ENCODE assay signal across 18 cellular contexts in the genomic region with DNA sequence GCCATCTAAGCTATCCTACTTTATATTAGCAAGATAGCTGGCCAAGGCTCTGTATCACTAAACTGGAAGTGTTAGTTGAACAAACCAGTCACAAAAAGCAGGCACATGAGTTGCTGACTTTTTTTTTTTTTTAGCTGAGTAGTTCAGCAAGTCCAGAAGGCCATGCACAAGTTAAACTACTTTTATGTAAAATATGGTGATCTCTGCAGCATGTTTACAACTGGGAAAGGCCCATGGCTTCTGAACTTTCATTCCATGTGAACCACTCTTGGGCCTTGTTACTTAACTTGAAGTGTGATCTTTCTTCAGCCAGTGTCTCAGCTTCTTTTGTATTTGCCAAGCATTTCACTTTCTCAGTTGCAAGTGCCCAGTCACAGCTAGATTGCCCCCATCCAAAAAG.
"Had no signal": no experiment of that assay in that cellular context is flagged by ENCODE, and none has a peak within 500 bp of the region (broad histone marks: within the 10 kb centered on the region; RNA-seq: fewer than 3 reads in every experiment).

No MANE protein-coding gene starts in this region.

- DNase-seq: activated CD4-positive, alpha-beta T cell treated with anti-CD3 and anti-CD28 coated beads, Interleukin-2, amount 10 ng/mL, durations not matched to agents 7 days and 5 days; activated CD8-positive, alpha-beta memory T cell treated with anti-CD3 and anti-CD28 coated beads, Interleukin-2, amount 50 U/mL, for 4 hours; activated effector memory CD4-positive, alpha-beta T cell treated with anti-CD3 and anti-CD28 coated beads, Interleukin-2, amount 50 U/mL, for 16 hours; activated naive CD4-positive, alpha-beta T cell treated with anti-CD3 and anti-CD28 coated beads, Interleukin-2, amount 50 U/mL, for 16 hours; activated T-cell treated with anti-CD3 and anti-CD28 coated beads, Interleukin-2, amount 50 U/mL, for 48 hours; effector memory CD8-positive, alpha-beta T cell; foreskin keratinocyte; glutamatergic neuron; mammary epithelial cell; posterior cingulate gyrus; SJCRH30; stimulated activated naive CD8-positive, alpha-beta T cell treated with anti-CD3 and anti-CD28 coated beads, Interleukin-15, amount 100 ng/mL, for 72 hours had no signal

- H3K27me3 ChIP-seq: cardiac muscle cell, foreskin keratinocyte, SJCRH30, upper lobe of left lung had no signal

- H3K9me3 Mint-ChIP-seq: effector memory CD8-positive, alpha-beta T cell; natural killer cell treated with Interleukin-12 subunit alpha and Interleukin-12 subunit beta and Interleukin-15 and Interleukin-18, amount 100 ng/mL, for 72 hours had no signal

- H3K27ac Mint-ChIP-seq: activated CD4-positive, alpha-beta T cell treated with anti-CD3 and anti-CD28 coated beads, Interleukin-2, amount 10 ng/mL, durations not matched to agents 7 days and 5 days; effector memory CD8-positive, alpha-beta T cell; natural killer cell treated with Interleukin-12 subunit alpha and Interleukin-12 subunit beta and Interleukin-15 and Interleukin-18, amount 100 ng/mL, for 72 hours; stimulated activated naive CD8-positive, alpha-beta T cell treated with anti-CD3 and anti-CD28 coated beads, Interleukin-15, amount 100 ng/mL, for 72 hours; T-helper 1 cell treated with Interleukin-12 subunit alpha and Interleukin-12 subunit beta and Interleukin-4 antibody, amounts not matched to agents 30 μg/mL and 1 μg/mL, for 36 hours had no signal

- H3K4me1 ChIP-seq: foreskin keratinocyte had no signal

- H3K27ac ChIP-seq: cardiac muscle cell, foreskin keratinocyte, SJCRH30, upper lobe of left lung had no signal

- H3K36me3 ChIP-seq: cardiac muscle cell, SJCRH30, upper lobe of left lung had no signal

- H3K36me3 Mint-ChIP-seq: natural killer cell treated with Interleukin-12 subunit alpha and Interleukin-12 subunit beta and Interleukin-15 and Interleukin-18, amount 100 ng/mL, for 72 hours had no signal

- H3K4me3 ChIP-seq: cardiac muscle cell, SJCRH30, upper lobe of left lung had no signal

- ATAC-seq: activated CD4-positive, CD25-positive, alpha-beta regulatory T cell treated with anti-CD3 and anti-CD28 coated beads, Interleukin-2, amount 50 U/mL, for 24 hours; effector memory CD8-positive, alpha-beta T cell; foreskin keratinocyte; left lobe of liver; natural killer cell treated with Interleukin-12 subunit alpha and Interleukin-12 subunit beta and Interleukin-15 and Interleukin-18, amount 100 ng/mL, for 72 hours; stimulated activated naive CD8-positive, alpha-beta T cell treated with anti-CD3 and anti-CD28 coated beads, Interleukin-15, amount 100 ng/mL, for 72 hours had no signal

- H3K4me3 Mint-ChIP-seq: activated CD4-positive, alpha-beta T cell treated with anti-CD3 and anti-CD28 coated beads, Interleukin-2, amount 10 ng/mL, durations not matched to agents 7 days and 5 days; effector memory CD8-positive, alpha-beta T cell; natural killer cell treated with Interleukin-12 subunit alpha and Interleukin-12 subunit beta and Interleukin-15 and Interleukin-18, amount 100 ng/mL, for 72 hours; stimulated activated naive CD8-positive, alpha-beta T cell treated with anti-CD3 and anti-CD28 coated beads, Interleukin-15, amount 100 ng/mL, for 72 hours; T-helper 1 cell treated with Interleukin-12 subunit alpha and Interleukin-12 subunit beta and Interleukin-4 antibody, amounts not matched to agents 30 μg/mL and 1 μg/mL, for 36 hours had no signal

- H3K27me3 Mint-ChIP-seq: activated CD4-positive, alpha-beta T cell treated with anti-CD3 and anti-CD28 coated beads, Interleukin-2, amount 10 ng/mL, durations not matched to agents 7 days and 5 days; stimulated activated naive CD8-positive, alpha-beta T cell treated with anti-CD3 and anti-CD28 coated beads, Interleukin-15, amount 100 ng/mL, for 72 hours had no signal

- H3K9me3 ChIP-seq: SJCRH30, upper lobe of left lung had no signal
